ENCODE assay signal across 22 cellular contexts in genomic region chr17:75349589-75349988, GRCh38. TPM values are rescaled to one million over a fixed set of nuclear protein-coding genes. Genes with fewer than 3 reads are reported as not detected.
A peak's percentile ranks its signal among the peaks of the same experiment; 100 is the strongest.
DNase-seq lines count a peak whose midpoint lies in the region; ATAC-seq, FAIRE-seq and TF ChIP-seq lines count a peak whose summit lies in the region.
"Had no signal": no experiment of that assay in that cellular context is flagged by ENCODE, and none has a peak within 500 bp of the region (broad histone marks: within the 10 kb centered on the region; RNA-seq: fewer than 3 reads in every experiment).

No MANE protein-coding gene starts in this region.

- FAIRE-seq in astrocyte (lab: Jason Lieb, UNC): no peak
- FAIRE-seq: GM12891 had no signal

- H3K36me3 Mint-ChIP-seq in activated T-cell treated with anti-CD3 and anti-CD28 coated beads, Interleukin-2, amount 50 U/mL, for 72 hours (ENCODE audit: insufficient read depth in 2 of 2): peaks cover 0 to 7% of the 10 kb centered on the region in 2 donors
- H3K36me3 Mint-ChIP-seq in IgD-negative memory B cell (peaks cover 5% of the 10 kb centered on the region), astrocyte (ENCODE audit: low read depth, unreplicated experiment) (peaks cover 6% of the 10 kb centered on the region), progenitor cell of endocrine pancreas (ENCODE audit: insufficient read depth) (peaks cover 2% of the 10 kb centered on the region)

- H3K4me3 ChIP-seq in astrocyte (ENCODE audit: insufficient read depth, low read depth, low read length): no peak overlapping the region
- H3K4me3 ChIP-seq: adrenal gland, SJSA1, transverse colon had no signal

- TF ChIP-seq CTCF in astrocyte (IDR thresholded peaks at IDR 0.05; ENCODE audit: insufficient read depth, low read depth, low read length): no peak
- TF ChIP-seq CTCF in progenitor cell of endocrine pancreas (IDR thresholded peaks at IDR 0.05; ENCODE audit: unreplicated experiment): no peak

- H2AFZ ChIP-seq in astrocyte (ENCODE audit: low read depth, low read length): no peak overlapping the region

- no peak for DNase-seq in activated T-cell treated with anti-CD3 and anti-CD28 coated beads, Interleukin-2, amount 50 U/mL, for 72 hours
- no peak for DNase-seq in activated T-cell treated with anti-CD3 and anti-CD28 coated beads, Interleukin-2, amount 50 U/mL, for 48 hours
- DNase-seq in astrocyte (ENCODE audit: low read depth) (no peak), progenitor cell of endocrine pancreas (ENCODE audit: low spot score, unreplicated experiment) (no peak), NCI-H2107 treated with DMSO at 0.1 percent for 48 hours (lab: John Stamatoyannopoulos, UW; ENCODE audit: unreplicated experiment) (no peak), D341Med (ENCODE audit: low spot score) (no peak), DMS 273 treated with DMSO at 0.1 percent for 48 hours (lab: John Stamatoyannopoulos, UW) (no peak)
- DNase-seq: activated CD4-positive, alpha-beta T cell treated with anti-CD3 and anti-CD28 coated beads, Interleukin-2, amount 10 ng/mL, durations not matched to agents 7 days and 5 days; activated CD8-positive, alpha-beta memory T cell treated with anti-CD3 and anti-CD28 coated beads, Interleukin-2, amount 10 ng/mL, durations not matched to agents 7 days and 5 days; adrenal gland; COR-L47; cortex of kidney; left ventricle myocardium superior; NCI-H1048; NCI-H1694 treated with DMSO at 0.1 percent for 48 hours; NCI-H524 treated with DMSO at 0.1 percent for 48 hours; posterior cingulate gyrus; transverse colon had no signal

- no peaks in the 10 kb centered on the region for H3K9me3 ChIP-seq in astrocyte (ENCODE audit: insufficient read depth, low read depth, low read length)
- H3K9me3 ChIP-seq: adrenal gland, transverse colon had no signal

- peaks cover 16% of the 10 kb centered on the region for H3K4me1 ChIP-seq in astrocyte (ENCODE audit: insufficient read depth, low read length)

- no peaks in the 10 kb centered on the region for H3K36me3 ChIP-seq in astrocyte (ENCODE audit: insufficient read depth, low read length)
- H3K36me3 ChIP-seq: adrenal gland, transverse colon had no signal

- H3K27ac ChIP-seq in astrocyte (ENCODE audit: low read depth, low read length): no peak overlapping the region
- H3K27ac ChIP-seq: adrenal gland, SJSA1, transverse colon had no signal

- H3K79me2 ChIP-seq in astrocyte (ENCODE audit: insufficient read depth, low read length): peaks cover 86% of the 10 kb centered on the region

- no peak overlapping the region for H3K4me3 Mint-ChIP-seq in activated T-cell treated with anti-CD3 and anti-CD28 coated beads, Interleukin-2, amount 50 U/mL, for 72 hours
- H3K4me3 Mint-ChIP-seq in IgD-negative memory B cell (peak overlapping the region in 3 of 4 donors; percentile 46 to 76 (median 49)), astrocyte (ENCODE audit: unreplicated experiment) (no peak overlapping the region), progenitor cell of endocrine pancreas (ENCODE audit: low read depth) (no peak overlapping the region)
- H3K4me3 Mint-ChIP-seq: activated CD4-positive, alpha-beta T cell treated with anti-CD3 and anti-CD28 coated beads, Interleukin-2, amount 10 ng/mL, durations not matched to agents 7 days and 5 days; activated CD8-positive, alpha-beta memory T cell treated with anti-CD3 and anti-CD28 coated beads, Interleukin-2, amount 10 ng/mL, durations not matched to agents 7 days and 5 days had no signal

- peak overlapping the region; percentile 59 for H3K27ac Mint-ChIP-seq in activated T-cell treated with anti-CD3 and anti-CD28 coated beads, Interleukin-2, amount 50 U/mL, for 72 hours
- H3K27ac Mint-ChIP-seq in IgD-negative memory B cell (peak overlapping the region; percentile 76 to 98 (median 92)), astrocyte (ENCODE audit: unreplicated experiment) (peak overlapping the region; percentile 26), progenitor cell of endocrine pancreas (peak overlapping the region; percentile 98)
- H3K27ac Mint-ChIP-seq: activated CD4-positive, alpha-beta T cell treated with anti-CD3 and anti-CD28 coated beads, Interleukin-2, amount 10 ng/mL, durations not matched to agents 7 days and 5 days; activated CD8-positive, alpha-beta memory T cell treated with anti-CD3 and anti-CD28 coated beads, Interleukin-2, amount 10 ng/mL, durations not matched to agents 7 days and 5 days had no signal

- H3K9me3 Mint-ChIP-seq in activated T-cell treated with anti-CD3 and anti-CD28 coated beads, Interleukin-2, amount 50 U/mL, for 72 hours: no peaks in the 10 kb centered on the region
- H3K9me3 Mint-ChIP-seq in IgD-negative memory B cell: no peaks in the 10 kb centered on the region
- no peaks in the 10 kb centered on the region for H3K9me3 Mint-ChIP-seq in astrocyte (ENCODE audit: unreplicated experiment)
- H3K9me3 Mint-ChIP-seq in progenitor cell of endocrine pancreas (ENCODE audit: low read depth): no peaks in the 10 kb centered on the region
- H3K9me3 Mint-ChIP-seq: activated CD4-positive, alpha-beta T cell treated with anti-CD3 and anti-CD28 coated beads, Interleukin-2, amount 10 ng/mL, durations not matched to agents 7 days and 5 days had no signal

- peaks cover 79% of the 10 kb centered on the region for H3K4me1 Mint-ChIP-seq in activated T-cell treated with anti-CD3 and anti-CD28 coated beads, Interleukin-2, amount 50 U/mL, for 72 hours (ENCODE audit: low read depth)
- H3K4me1 Mint-ChIP-seq in IgD-negative memory B cell: peaks cover 42 to 69% (median 69%) of the 10 kb centered on the region in 3 donors
- peaks cover 50% of the 10 kb centered on the region for H3K4me1 Mint-ChIP-seq in astrocyte (ENCODE audit: low read depth, unreplicated experiment)
- H3K4me1 Mint-ChIP-seq in progenitor cell of endocrine pancreas (ENCODE audit: low read depth): peaks cover 59% of the 10 kb centered on the region

- no peak overlapping the region for H3K4me2 ChIP-seq in astrocyte (ENCODE audit: low read length)

- H3K27me3 ChIP-seq in astrocyte (ENCODE audit: insufficient read depth, low read length): no peaks in the 10 kb centered on the region
- H3K27me3 ChIP-seq: adrenal gland, SJSA1, transverse colon had no signal

- peaks cover 86% of the 10 kb centered on the region for H4K20me1 ChIP-seq in astrocyte (ENCODE audit: insufficient read depth, low read length)

- no peak for ATAC-seq in activated T-cell treated with anti-CD3 and anti-CD28 coated beads, Interleukin-2, amount 50 U/mL, for 72 hours (replicated peaks in 1 of 2)
- ATAC-seq: activated CD8-positive, alpha-beta memory T cell treated with anti-CD3 and anti-CD28 coated beads, Interleukin-2, amount 10 ng/mL, durations not matched to agents 7 days and 5 days; left ventricle myocardium superior; sciatic nerve had no signal

- no peak overlapping the region for H3K9ac ChIP-seq in astrocyte (ENCODE audit: low read length)

- H3K27me3 Mint-ChIP-seq in activated T-cell treated with anti-CD3 and anti-CD28 coated beads, Interleukin-2, amount 50 U/mL, for 72 hours (ENCODE audit: low read depth): no peaks in the 10 kb centered on the region
- H3K27me3 Mint-ChIP-seq in IgD-negative memory B cell (peaks cover 1% of the 10 kb centered on the region), astrocyte (ENCODE audit: low read depth, unreplicated experiment) (no peaks in the 10 kb centered on the region), progenitor cell of endocrine pancreas (no peaks in the 10 kb centered on the region)
- H3K27me3 Mint-ChIP-seq: activated CD4-positive, alpha-beta T cell treated with anti-CD3 and anti-CD28 coated beads, Interleukin-2, amount 10 ng/mL, durations not matched to agents 7 days and 5 days; activated CD8-positive, alpha-beta memory T cell treated with anti-CD3 and anti-CD28 coated beads, Interleukin-2, amount 10 ng/mL, durations not matched to agents 7 days and 5 days had no signal

RNA-seq across cellular contexts. Expression of gene GRB2, which starts 55.9 kb away (rescaled TPM):
- 100 to 1,000 TPM; 209 to 218 TPM for total RNA-seq in activated T-cell treated with anti-CD3 and anti-CD28 coated beads, Interleukin-2, amount 50 U/mL, for 72 hours
- 333 TPM for polyA plus RNA-seq in IgD-negative memory B cell
- total RNA-seq in astrocyte (152 and 168 TPM in 2 replicates), progenitor cell of endocrine pancreas (84.8 and 87.5 TPM in 2 replicates)

Comparison
In these comparisons a context has a peak if more than half of its experiments do, and no peak if none do; other contexts are left out.
1. H3K27ac Mint-ChIP-seq: peak in every context shown above with its lines; median percentile 98 in progenitor cell of endocrine pancreas; 92 in IgD-negative memory B cell; 59 in activated T-cell treated with anti-CD3 and anti-CD28 coated beads, Interleukin-2, amount 50 U/mL, for 72 hours; 26 in astrocyte.
2. H3K4me3 Mint-ChIP-seq: peak in IgD-negative memory B cell (3 of 4); none in activated T-cell treated with anti-CD3 and anti-CD28 coated beads, Interleukin-2, amount 50 U/mL, for 72 hours (0 of 2), astrocyte (single experiment) and progenitor cell of endocrine pancreas (single experiment).